In genomic region chr4:136551753-136552152, GRCh38 we compare ENCODE assay signal across 24 cellular contexts.
"Had no signal": no experiment of that assay in that cellular context is flagged by ENCODE, and none has a peak within 500 bp of the region (broad histone marks: within the 10 kb centered on the region; RNA-seq: fewer than 3 reads in every experiment).

No MANE protein-coding gene starts in this region.

- H3K4me1 ChIP-seq: colonic mucosa, esophagus squamous epithelium, foreskin keratinocyte, gastrocnemius medialis, heart left ventricle, heart right ventricle had no signal

- ATAC-seq: effector memory CD8-positive, alpha-beta T cell; esophagus mucosa; foreskin keratinocyte; gastrocnemius medialis; gastroesophageal sphincter; heart left ventricle; heart right ventricle had no signal

- DNase-seq: colonic mucosa; cortex of kidney; dermis blood vessel endothelial cell; dorsolateral prefrontal cortex; effector CD4-positive, alpha-beta T cell; effector CD8-positive, alpha-beta T cell; effector memory CD4-positive, alpha-beta T cell; effector memory CD8-positive, alpha-beta T cell; endodermal cell; erythroblast; esophagus squamous epithelium; foreskin fibroblast; foreskin keratinocyte; foreskin melanocyte; gastrocnemius medialis; glutamatergic neuron; head of caudate nucleus; heart left ventricle; heart right ventricle had no signal

- H3K36me3 ChIP-seq: colonic mucosa, esophagus muscularis mucosa, esophagus squamous epithelium, gastrocnemius medialis, gastroesophageal sphincter, heart left ventricle, heart right ventricle had no signal

- H3K9me3 ChIP-seq: colonic mucosa, esophagus muscularis mucosa, esophagus squamous epithelium, gastrocnemius medialis, gastroesophageal sphincter, heart right ventricle had no signal

- H3K27me3 ChIP-seq: colonic mucosa, dorsolateral prefrontal cortex, esophagus muscularis mucosa, esophagus squamous epithelium, foreskin keratinocyte, gastrocnemius medialis, gastroesophageal sphincter, heart left ventricle, heart right ventricle had no signal

- H3K4me3 ChIP-seq: colonic mucosa, coronary artery, dorsolateral prefrontal cortex, esophagus muscularis mucosa, esophagus squamous epithelium, gastrocnemius medialis, gastroesophageal sphincter, heart left ventricle, heart right ventricle had no signal

- H3K27ac ChIP-seq: colonic mucosa, coronary artery, dorsolateral prefrontal cortex, epithelial cell of prostate, esophagus muscularis mucosa, esophagus squamous epithelium, foreskin keratinocyte, gastrocnemius medialis, gastroesophageal sphincter, heart left ventricle, heart right ventricle had no signal
